Comparison of ENCODE assay signal across 15 cellular contexts in the genomic region with DNA sequence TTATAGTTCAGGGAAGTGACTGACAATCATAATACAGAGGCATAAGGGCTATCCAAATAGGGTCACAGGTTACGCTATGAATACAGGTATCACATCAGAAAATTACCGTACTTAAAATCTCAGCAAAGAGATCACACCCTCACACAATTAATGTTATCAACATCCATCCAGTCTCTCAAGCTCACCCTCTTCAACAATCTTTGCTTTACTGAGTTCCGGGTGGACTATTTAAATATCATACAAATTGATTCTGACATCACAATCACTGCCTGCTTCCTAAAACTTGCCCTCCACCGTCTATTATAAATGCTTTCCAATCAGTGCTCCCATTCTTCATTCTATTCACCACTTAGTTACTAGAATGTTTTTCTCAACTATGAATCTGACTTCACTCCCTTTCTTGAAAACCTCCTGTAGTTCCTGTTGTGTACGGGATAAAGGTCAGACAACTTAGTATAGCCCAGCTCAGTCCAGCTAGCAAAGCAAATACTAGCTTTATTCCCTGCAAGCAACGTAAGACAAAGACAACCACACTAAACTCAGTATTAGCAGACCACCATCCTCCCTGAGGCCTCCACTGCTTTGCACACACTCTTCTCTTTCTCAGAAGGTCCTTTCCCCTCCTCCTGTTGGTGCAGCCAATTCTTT.
"Had no signal": no experiment of that assay in that cellular context is flagged by ENCODE, and none has a peak within 500 bp of the region (broad histone marks: within the 10 kb centered on the region; RNA-seq: fewer than 3 reads in every experiment).

No MANE protein-coding gene starts in this region.

- H3K4me3 Mint-ChIP-seq: activated CD4-positive, alpha-beta memory T cell treated with anti-CD3 and anti-CD28 coated beads for 36 hours; activated naive CD8-positive, alpha-beta T cell; naive thymus-derived CD8-positive, alpha-beta T cell had no signal

- H3K27me3 ChIP-seq: breast epithelium, dorsolateral prefrontal cortex, thyroid gland had no signal

- H3K4me1 ChIP-seq: breast epithelium, thyroid gland had no signal

- H3K36me3 ChIP-seq: breast epithelium, thyroid gland had no signal

- H3K27me3 Mint-ChIP-seq: activated CD4-positive, alpha-beta memory T cell treated with anti-CD3 and anti-CD28 coated beads for 36 hours; activated naive CD8-positive, alpha-beta T cell; naive thymus-derived CD8-positive, alpha-beta T cell had no signal

- FAIRE-seq: endometrium had no signal

- DNase-seq: activated CD4-positive, alpha-beta memory T cell treated with anti-CD3 and anti-CD28 coated beads for 36 hours; activated CD4-positive, alpha-beta T cell treated with anti-CD3 and anti-CD28 coated beads for 1 hour; activated gamma-delta T cell; activated T-cell treated with anti-CD3 and anti-CD28 coated beads, Interleukin-2, amount 50 U/mL, for 48 hours; amygdala; dorsolateral prefrontal cortex; left cardiac atrium; naive thymus-derived CD8-positive, alpha-beta T cell; SW 1271; thyroid gland had no signal

- ATAC-seq: esophagus mucosa; left cardiac atrium; naive thymus-derived CD8-positive, alpha-beta T cell had no signal

- H3K9me3 Mint-ChIP-seq: naive thymus-derived CD8-positive, alpha-beta T cell had no signal

- H3K27ac Mint-ChIP-seq: activated CD4-positive, alpha-beta memory T cell treated with anti-CD3 and anti-CD28 coated beads for 36 hours; activated naive CD8-positive, alpha-beta T cell; naive thymus-derived CD8-positive, alpha-beta T cell had no signal

- H3K27ac ChIP-seq: breast epithelium, dorsolateral prefrontal cortex, thyroid gland had no signal

- H3K9me3 ChIP-seq: breast epithelium, thyroid gland had no signal

- H3K4me3 ChIP-seq: breast epithelium, dorsolateral prefrontal cortex, lung, thyroid gland had no signal
